38 cellular contexts compared by ENCODE assay signal in the genomic region with DNA sequence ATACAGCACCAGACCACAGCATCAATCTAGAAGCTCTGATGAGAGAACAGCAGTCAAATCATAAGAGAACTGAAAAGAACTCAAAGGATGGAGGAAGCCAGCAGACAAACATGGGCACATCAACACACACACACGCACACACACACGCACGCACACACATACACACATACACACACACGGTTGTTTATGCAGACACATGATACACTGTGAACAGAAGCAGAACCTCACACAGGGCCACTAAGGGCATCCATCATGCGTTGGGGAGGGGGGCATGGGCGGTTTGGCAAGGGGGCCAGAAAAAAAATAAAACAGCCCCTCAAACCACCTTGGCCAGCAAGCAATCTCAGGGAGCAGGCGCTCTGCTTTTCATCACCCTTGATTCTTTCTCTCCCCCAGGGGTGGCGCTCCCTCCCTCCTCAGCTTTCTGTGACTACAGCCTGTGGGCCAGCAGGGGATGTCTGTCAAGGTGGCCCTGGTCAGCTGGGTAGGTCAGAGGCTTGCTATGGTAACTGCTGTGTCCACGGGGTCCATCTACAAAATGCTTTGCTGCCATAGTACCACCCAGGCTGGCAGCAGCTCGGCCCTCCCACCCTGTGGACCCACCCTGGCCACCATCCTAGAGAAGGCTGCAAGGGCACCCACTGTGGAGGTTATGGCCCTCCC.
"Had no signal": no experiment of that assay in that cellular context is flagged by ENCODE, and none has a peak within 500 bp of the region (broad histone marks: within the 10 kb centered on the region; RNA-seq: fewer than 3 reads in every experiment).

No MANE protein-coding gene starts in this region.

- H3K4me3 ChIP-seq: adrenal gland, body of pancreas, breast epithelium, Peyer's patch, SJSA1 had no signal

- H3K9me3 Mint-ChIP-seq: activated B cell treated with CpG ODN at 0.5 μM for 24 hours; activated CD4-positive, alpha-beta memory T cell treated with anti-CD3 and anti-CD28 coated beads for 36 hours; activated T-cell treated with anti-CD3 and anti-CD28 coated beads, Interleukin-2, amount 50 U/mL, for 4 hours; activated T-helper 1 cell treated with anti-CD3 and anti-CD28 coated beads, Interleukin-12 subunit alpha, Interleukin-12 subunit beta, Interleukin-2, Interleukin-4 antibody, amounts not matched to agents 30 ng/mL and 10 ng/mL and 1 ng/mL, durations not matched to agents 14 hours and 24 hours and 36 hours had no signal

- H3K27ac Mint-ChIP-seq: activated B cell treated with CpG ODN at 0.5 μM for 24 hours; activated CD4-positive, alpha-beta memory T cell treated with anti-CD3 and anti-CD28 coated beads for 36 hours; activated naive CD4-positive, alpha-beta T cell treated with anti-CD3 and anti-CD28 coated beads for 36 hours; activated naive CD4-positive, alpha-beta T cell treated with anti-CD3 and anti-CD28 coated beads, Interleukin-2, amount 50 U/mL, for 72 hours; activated T-helper 1 cell treated with anti-CD3 and anti-CD28 coated beads, Interleukin-12 subunit alpha, Interleukin-12 subunit beta, Interleukin-2, Interleukin-4 antibody, amounts not matched to agents 30 ng/mL and 10 ng/mL and 1 ng/mL, durations not matched to agents 14 hours and 24 hours and 36 hours had no signal

- H3K4me3 Mint-ChIP-seq: activated B cell treated with CpG ODN at 0.5 μM for 24 hours; activated CD4-positive, alpha-beta memory T cell treated with anti-CD3 and anti-CD28 coated beads for 36 hours; activated naive CD4-positive, alpha-beta T cell treated with anti-CD3 and anti-CD28 coated beads for 36 hours; activated T-cell treated with anti-CD3 and anti-CD28 coated beads, Interleukin-2, amount 50 U/mL, for 4 hours; activated T-helper 1 cell treated with anti-CD3 and anti-CD28 coated beads, Interleukin-12 subunit alpha, Interleukin-12 subunit beta, Interleukin-2, Interleukin-4 antibody, amounts not matched to agents 30 ng/mL and 10 ng/mL and 1 ng/mL, durations not matched to agents 14 hours and 24 hours and 36 hours had no signal

- H3K4me1 ChIP-seq: adrenal gland, breast epithelium, Peyer's patch, SJSA1 had no signal

- H3K36me3 ChIP-seq: adrenal gland, breast epithelium, Peyer's patch, SJSA1 had no signal

- ATAC-seq: activated naive CD4-positive, alpha-beta T cell treated with anti-CD3 and anti-CD28 coated beads, Interleukin-2, amount 50 U/mL, for 72 hours; activated T-cell treated with anti-CD3 and anti-CD28 coated beads, Interleukin-2, amount 50 U/mL, for 4 hours; body of pancreas; PC-3 had no signal

- H3K27me3 ChIP-seq: body of pancreas, breast epithelium, Peyer's patch, SJSA1 had no signal

- H3K9me3 ChIP-seq: adrenal gland, body of pancreas, breast epithelium, Peyer's patch, SJSA1 had no signal

- H3K27ac ChIP-seq: adrenal gland, body of pancreas, breast epithelium, Peyer's patch, SJSA1, VCaP had no signal

- FAIRE-seq: astrocyte had no signal

- H3K36me3 Mint-ChIP-seq: activated CD4-positive, alpha-beta memory T cell treated with anti-CD3 and anti-CD28 coated beads for 36 hours had no signal

- DNase-seq: activated B cell treated with CpG ODN at 0.5 μM for 24 hours; activated CD4-positive, alpha-beta memory T cell treated with anti-CD3 and anti-CD28 coated beads for 36 hours; activated CD4-positive, alpha-beta T cell treated with anti-CD3 and anti-CD28 coated beads for 4 hours; activated CD4-positive, alpha-beta T cell treated with anti-CD3 and anti-CD28 coated beads, Interleukin-2, amount 50 U/mL, for 1 hour; activated CD4-positive, CD25-positive, alpha-beta regulatory T cell treated with anti-CD3 and anti-CD28 coated beads, Interleukin-2, amount 50 U/mL, for 72 hours; activated CD8-positive, alpha-beta memory T cell treated with anti-CD3 and anti-CD28 coated beads, Interleukin-2, amount 50 U/mL, for 4 hours; activated gamma-delta T cell treated with Interleukin-2 at 50 U/mL for 16 hours; activated naive CD4-positive, alpha-beta T cell treated with anti-CD3 and anti-CD28 coated beads for 36 hours; activated T-cell treated with anti-CD3 and anti-CD28 coated beads for 4 hours; activated T-cell treated with anti-CD3 and anti-CD28 coated beads, Interleukin-2, amount 50 U/mL, for 4 hours; adrenal gland; body of pancreas; caudate nucleus; cerebellar nuclear complex; NCI-H1092 treated with DMSO at 0.1 percent for 48 hours; NCI-H1417; NCI-H146; NCI-H187; NCI-H2029 treated with DMSO at 0.1 percent for 48 hours; NCI-H2107; NCI-H2171; NCI-H510A; NCI-H526; NCI-H748 treated with DMSO at 0.1 percent for 48 hours; NK-92 treated with Interleukin-12 subunit alpha and Interleukin-12 subunit beta, amount 100 ng/mL, for 24 hours; PC-3; Peyer's patch; RPMI8226; SHP77 treated with DMSO at 0.1 percent for 48 hours; SW 1271; T-helper 1 cell; T-helper 9 cell had no signal
